ENCODE assay signal across 8 cellular contexts in the genomic region with DNA sequence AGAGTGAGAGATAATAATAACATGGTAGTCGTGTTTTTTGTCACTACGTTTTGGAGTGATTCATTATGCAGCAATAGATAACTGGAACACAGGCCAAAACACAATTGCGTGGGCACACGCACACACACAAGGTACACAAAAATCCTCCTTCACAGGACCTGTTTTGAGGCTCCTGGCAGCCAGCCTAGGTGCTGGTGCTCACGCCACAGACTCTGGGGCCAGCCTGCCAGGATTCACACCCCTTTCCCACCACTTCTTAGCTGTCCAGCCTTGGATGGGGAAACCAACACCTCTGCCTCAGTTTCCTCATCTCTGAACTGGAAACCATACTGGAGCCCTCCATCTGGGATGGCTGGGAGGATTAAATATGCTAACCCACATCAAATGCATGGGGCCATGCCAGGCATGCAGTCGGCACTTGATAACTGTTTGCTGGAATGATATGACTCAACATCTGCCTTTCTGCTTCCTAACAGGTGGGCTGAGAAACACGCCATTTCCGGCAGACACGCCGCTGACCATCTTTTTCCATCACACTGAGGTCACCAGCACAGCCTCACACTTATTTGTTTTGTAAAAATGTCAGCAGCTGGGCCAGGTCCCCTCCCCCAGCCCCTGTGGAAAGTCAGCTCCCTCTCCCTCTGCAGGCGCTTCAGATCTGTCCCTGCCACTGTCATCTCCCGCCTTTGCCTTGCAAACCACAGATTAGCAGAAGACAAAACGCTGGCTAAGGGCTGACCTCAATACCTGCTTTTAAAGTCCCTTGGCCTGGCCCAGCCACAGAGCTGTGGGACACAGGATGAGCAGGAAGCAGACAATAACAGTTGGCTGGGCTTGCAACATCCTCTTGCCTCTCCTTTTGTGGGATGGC.
DNase-seq lines count a peak whose midpoint lies in the region; ATAC-seq and TF ChIP-seq lines count a peak whose summit lies in the region.

No MANE protein-coding gene starts in this region.

- no peaks in the 10 kb centered on the region for H3K36me3 ChIP-seq in BE2C
- no peaks in the 10 kb centered on the region for H3K36me3 ChIP-seq in Peyer's patch

- TF ChIP-seq CTCF in BE2C (IDR thresholded peaks at IDR 0.05; ENCODE audit: low read depth, low read length) = no peak
- TF ChIP-seq CTCF in Peyer's patch (IDR thresholded peaks at IDR 0.05) = no peak
- TF ChIP-seq CTCF in endothelial cell (IDR thresholded peaks at IDR 0.05; ENCODE audit: unreplicated experiment) = no peak

- H3K4me1 ChIP-seq in BE2C (peaks cover 16% of the 10 kb centered on the region), Peyer's patch (peaks cover 0 to 2% (median 0%) of the 10 kb centered on the region in 4 donors)

- H3K4me3 Mint-ChIP-seq in endothelial cell (ENCODE audit: unreplicated experiment) = no peak overlapping the region

- H3K9me3 Mint-ChIP-seq in endothelial cell (ENCODE audit: unreplicated experiment) = no peaks in the 10 kb centered on the region

- no peak overlapping the region for H3K27ac ChIP-seq in Peyer's patch

- H3K27me3 Mint-ChIP-seq in endothelial cell (ENCODE audit: unreplicated experiment) = peaks cover 2% of the 10 kb centered on the region

- H3K4me3 ChIP-seq in BE2C (ENCODE audit: low read depth, low read length) = no peak overlapping the region
- H3K4me3 ChIP-seq in Peyer's patch = no peak overlapping the region

- H3K36me3 Mint-ChIP-seq in endothelial cell (ENCODE audit: low read depth, unreplicated experiment) = no peaks in the 10 kb centered on the region

- ATAC-seq in HG03175 (IDR thresholded peaks at IDR 0.05; ENCODE audit: unreplicated experiment) = peak; percentile 76

- H3K9me3 ChIP-seq in BE2C (no peaks in the 10 kb centered on the region), Peyer's patch (no peaks in the 10 kb centered on the region)

- no peaks in the 10 kb centered on the region for H3K27me3 ChIP-seq in BE2C
- H3K27me3 ChIP-seq in Peyer's patch = no peaks in the 10 kb centered on the region

- peaks cover 27% of the 10 kb centered on the region for H3K4me1 Mint-ChIP-seq in endothelial cell (ENCODE audit: unreplicated experiment)

- DNase-seq in BE2C = peak; percentile 59
- DNase-seq in GM19238 (ENCODE audit: insufficient read length, low spot score) = peak; percentile 42
- peak in 2 of 3 donors; percentile 44 to 76 for DNase-seq in Peyer's patch
- DNase-seq in activated T-helper 1 cell treated with anti-CD3 and anti-CD28 coated beads, Interleukin-2, amount 50 U/mL, for 16 hours (ENCODE audit: low read depth in 1 of 2, low spot score in 1 of 2) = peak; percentile 32 to 75
- DNase-seq in iris pigment epithelial cell (ENCODE audit: low read depth) = peak; percentile 78
- DNase-seq in stimulated activated CD8-positive, alpha-beta memory T cell treated with anti-CD3 and anti-CD28 coated beads, Interleukin-7, amount 100 ng/mL, for 48 hours (ENCODE audit: extremely low read depth in 1 of 2, low read depth in 1 of 2) = peak; percentile 69 to 72
- no peak for DNase-seq in endothelial cell (ENCODE audit: low spot score)

- no peak for TF ChIP-seq POLR2A in Peyer's patch (IDR thresholded peaks at IDR 0.05)

- H3K27ac Mint-ChIP-seq in endothelial cell (ENCODE audit: unreplicated experiment) = no peak overlapping the region
